ENCODE assay signal across 11 cellular contexts in the genomic region with DNA sequence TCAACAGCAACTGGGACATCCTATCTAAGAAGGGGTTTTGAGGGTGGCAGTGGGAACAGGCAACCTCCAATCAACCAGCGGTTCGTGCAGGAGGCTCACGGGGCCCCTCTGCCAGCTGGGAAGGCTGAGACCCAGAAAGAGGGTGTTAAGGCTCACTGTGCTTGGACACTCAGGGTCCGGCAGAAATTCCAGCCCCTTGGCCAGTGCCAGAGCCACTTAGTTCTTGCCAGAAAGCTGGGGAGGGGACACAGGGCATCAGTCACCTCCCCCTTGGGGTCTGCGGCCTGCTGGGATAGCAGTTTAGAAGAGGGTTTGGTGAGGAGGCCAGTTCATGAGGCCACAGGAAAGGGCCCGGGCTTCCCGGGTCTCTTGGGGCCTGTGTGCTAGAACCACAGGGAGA. TPM values are rescaled to one million over a fixed set of nuclear protein-coding genes. Genes with fewer than 3 reads are reported as not detected.
"Had no signal": no experiment of that assay in that cellular context is flagged by ENCODE, and none has a peak within 500 bp of the region (broad histone marks: within the 10 kb centered on the region; RNA-seq: fewer than 3 reads in every experiment).

No MANE protein-coding gene starts in this region.

- FAIRE-seq: H1, H54, HepG2 had no signal

- H3K4me3 ChIP-seq: GM23338, HAP-1 had no signal

- H3K27ac ChIP-seq: HL-60 had no signal

- H3K4me1 ChIP-seq: HAP-1 had no signal

- ATAC-seq: GM23338, HCT116, HepG2 had no signal

- H3K36me3 ChIP-seq: HAP-1 had no signal

- DNase-seq: HFFc6, KBM-7 had no signal

- H3K9me3 ChIP-seq: HAP-1 had no signal

RNA-seq across cellular contexts. Expression of a gene that starts 20.5 kb away (rescaled TPM):
- total RNA-seq: HepG2, HFFc6, HT1080 had no signal
- polyA plus RNA-seq: HepG2, IgD-negative memory B cell had no signal

RNA-seq across cellular contexts. Expression of a gene that starts 36.5 kb away (rescaled TPM):
- total RNA-seq: HFFc6, HT1080 had no signal
- polyA plus RNA-seq: GM23338, IgD-negative memory B cell had no signal
